1 cellular context compared by ENCODE assay signal in the genomic region with DNA sequence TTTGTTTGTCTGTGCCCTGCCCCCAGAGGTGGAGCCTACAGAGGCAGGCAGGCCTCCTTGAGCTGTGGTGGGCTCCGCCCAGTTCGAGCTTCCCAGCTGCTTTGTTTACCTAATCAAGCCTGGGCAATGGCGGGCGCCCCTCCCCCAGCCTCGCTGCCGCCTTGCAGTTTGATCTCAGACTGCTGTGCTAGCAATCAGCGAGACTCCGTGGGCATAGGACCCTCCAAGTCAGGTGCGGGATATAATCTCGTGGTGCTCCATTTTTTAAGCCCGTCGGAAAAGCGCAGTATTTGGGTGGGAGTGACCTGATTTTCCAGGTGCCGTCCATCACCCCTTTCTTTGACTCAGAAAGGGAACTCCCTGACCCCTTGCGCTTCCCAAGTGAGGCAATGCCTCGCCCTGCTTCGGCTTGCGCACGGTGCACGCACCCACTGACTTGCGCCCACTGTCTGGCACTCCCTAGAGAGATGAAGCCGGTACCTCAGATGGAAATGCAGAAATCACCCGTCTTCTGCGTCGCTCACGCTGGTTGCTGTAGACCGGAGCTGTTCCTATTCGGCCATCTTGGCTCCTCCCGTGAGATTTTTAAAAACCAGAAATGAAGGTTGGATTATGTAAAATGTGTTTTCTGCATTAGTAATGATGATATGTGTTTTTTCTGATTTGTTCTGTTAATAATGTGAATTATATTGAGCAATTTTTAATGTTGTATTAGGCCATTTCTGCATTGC. TPM values are rescaled to one million over a fixed set of nuclear protein-coding genes. Genes with fewer than 3 reads are reported as not detected.
"Had no signal": no experiment of that assay in that cellular context is flagged by ENCODE, and none has a peak within 500 bp of the region (broad histone marks: within the 10 kb centered on the region; RNA-seq: fewer than 3 reads in every experiment).

No MANE protein-coding gene starts in this region.

RNA-seq across cellular contexts. Expression of a gene that starts 59.7 kb away (rescaled TPM):
- total RNA-seq: natural killer cell treated with Interleukin-12 subunit alpha and Interleukin-12 subunit beta and Interleukin-15 and Interleukin-18, amount 100 ng/mL, for 72 hours had no signal
